8 cellular contexts compared by ENCODE assay signal in genomic region chr15:32844118-32844711, GRCh38.
DNase-seq lines count a peak whose midpoint lies in the region; ATAC-seq and TF ChIP-seq lines count a peak whose summit lies in the region.

No MANE protein-coding gene starts in this region.

- no peaks in the 10 kb centered on the region for H3K4me1 Mint-ChIP-seq in immature natural killer cell

- DNase-seq in cardiac muscle cell (ENCODE audit: low read depth in 1 of 2, low spot score in 1 of 2) (peak; percentile 28 to 68), left cardiac atrium (no peak), PC-3 (peak; percentile 69), fibroblast of mammary gland (ENCODE audit: low read depth) (peak; percentile 72), thyroid gland (no peak), foreskin melanocyte (no peak), immature natural killer cell (no peak)
- DNase-seq in activated CD4-positive, CD25-positive, alpha-beta regulatory T cell treated with anti-CD3 and anti-CD28 coated beads, Interleukin-2, amount 50 U/mL, for 72 hours = no peak

- no peak overlapping the region for H3K4me2 ChIP-seq in PC-3 (ENCODE audit: low read length)

- POLR2A ChIA-PET in PC-3 (lab: Charles Lee; ENCODE audit: unreplicated experiment) = interaction anchor here (0.6 kb wide), 1 partner anchor 184 kb away, joined by 5 read pairs; no protein-coding TSS in a partner anchor

- BruUV-seq in PC-3 (replicated peaks; lab: Mats Ljungman, UMichigan) = no TSS peak

- no peaks in the 10 kb centered on the region for H3K9me2 ChIP-seq in PC-3 (replicated peaks; ENCODE audit: low read length)

- H3K27me3 ChIP-seq in cardiac muscle cell = no peaks in the 10 kb centered on the region
- H3K27me3 ChIP-seq in PC-3 (ENCODE audit: low read length) = no peaks in the 10 kb centered on the region
- H3K27me3 ChIP-seq in thyroid gland = no peaks in the 10 kb centered on the region

- TF ChIP-seq POLR2A in thyroid gland (IDR thresholded peaks at IDR 0.05) = no peak

- ATAC-seq in left cardiac atrium (no peak), PC-3 (peak; percentile 60; the same call in 1 of the 2 replicates)

- no peak overlapping the region for H3K4me3 Mint-ChIP-seq in immature natural killer cell

- H3F3A ChIP-seq in PC-3 (ENCODE audit: low read length, unreplicated experiment) = no peaks in the 10 kb centered on the region

- H3K36me3 ChIP-seq in cardiac muscle cell (no peaks in the 10 kb centered on the region), PC-3 (ENCODE audit: low read depth, low read length) (no peaks in the 10 kb centered on the region), thyroid gland (no peaks in the 10 kb centered on the region)

- H3K27ac Mint-ChIP-seq in immature natural killer cell = no peak overlapping the region

- H4K20me1 ChIP-seq in PC-3 (ENCODE audit: low read length) = no peaks in the 10 kb centered on the region

- intact Hi-C loops in left cardiac atrium (cut with DNase I) (loop anchor here in 1 of 2 donors (10.0 kb wide), 1 partner anchor 111 kb away; no protein-coding TSS in a partner anchor), PC-3 (cut with micrococcal nuclease) (loop anchor here (5.0 kb wide), 1 partner anchor 148 kb away; no protein-coding TSS in a partner anchor), thyroid gland (cut with DNase I) (no loop called here)

- H3K9me3 Mint-ChIP-seq in immature natural killer cell = peaks cover 0 to 4% (median 0%) of the 10 kb centered on the region in 6 donors

- no peaks in the 10 kb centered on the region for H3K79me2 ChIP-seq in PC-3 (ENCODE audit: low read length)

- WGBS in thyroid gland, 2 donors = 78 to 79% methylated on average over 2 of the region's 2 CpGs

- H2AFZ ChIP-seq in PC-3 (ENCODE audit: low read length) = peak overlapping the region; percentile 54; the same call in 1 of the 2 replicates

- H3K27ac ChIP-seq in cardiac muscle cell (no peak overlapping the region), PC-3 (ENCODE audit: low read length) (peak overlapping the region; percentile 37; the same call in 1 of the 2 replicates), thyroid gland (no peak overlapping the region)

- H3K9me3 ChIP-seq in cardiac muscle cell (ENCODE audit: low read depth) (no peaks in the 10 kb centered on the region), PC-3 (ENCODE audit: low read length) (no peaks in the 10 kb centered on the region), thyroid gland (no peaks in the 10 kb centered on the region)

- CTCF ChIA-PET in PC-3 (lab: Charles Lee) = interaction anchor here (0.6 to 2.4 kb wide), 14 partner anchors 10 to 195 kb away, joined by 3 to 20 read pairs (median 5); no protein-coding TSS in a partner anchor

- H3K27me3 Mint-ChIP-seq in immature natural killer cell (ENCODE audit: low read depth in 3 of 3) = peaks cover 0 to 1% (median 0%) of the 10 kb centered on the region in 3 donors

- no peak overlapping the region for H3K4me3 ChIP-seq in cardiac muscle cell
- H3K4me3 ChIP-seq in PC-3 (ENCODE audit: low read length) = no peak overlapping the region
- H3K4me3 ChIP-seq in fibroblast of mammary gland (ENCODE audit: control insufficient read depth, low read depth, low read length) = no peak overlapping the region
- H3K4me3 ChIP-seq in thyroid gland (replicated peaks in 1 of 3) = no peak overlapping the region

- H3K9ac ChIP-seq in PC-3 (ENCODE audit: low read length) = peak overlapping the region; percentile 40

- H3K36me3 Mint-ChIP-seq in immature natural killer cell = no peaks in the 10 kb centered on the region

- TF ChIP-seq CTCF in cardiac muscle cell (IDR thresholded peaks at IDR 0.05; ENCODE audit: low read depth, low read length) = peak; percentile 74
- peak; percentile 73 for TF ChIP-seq CTCF in PC-3 (conservative IDR thresholded peaks at IDR 0.05; ENCODE audit: low read depth, low read length)
- TF ChIP-seq CTCF in fibroblast of mammary gland (conservative IDR thresholded peaks at IDR 0.05; ENCODE audit: control insufficient read depth, insufficient read depth, low read depth, low read length) = peak; percentile 77
- peak in 5 of 6 experiments; percentile 38 to 67 (median 54) for TF ChIP-seq CTCF in thyroid gland (IDR thresholded peaks at IDR 0.05)

- H3K4me1 ChIP-seq in cardiac muscle cell (ENCODE audit: low read depth) (no peaks in the 10 kb centered on the region), PC-3 (ENCODE audit: insufficient read depth, low read length) (peaks cover 32% of the 10 kb centered on the region), thyroid gland (no peaks in the 10 kb centered on the region)

Comparison
In these comparisons a context has a peak if more than half of its experiments do, and no peak if none do; other contexts are left out.
1. DNase-seq: peak in cardiac muscle cell (2 of 2), PC-3 (single experiment) and fibroblast of mammary gland (single experiment); none in left cardiac atrium (single experiment), thyroid gland (0 of 2), foreskin melanocyte (single experiment), immature natural killer cell (0 of 3) and activated CD4-positive, CD25-positive, alpha-beta regulatory T cell treated with anti-CD3 and anti-CD28 coated beads, Interleukin-2, amount 50 U/mL, for 72 hours (single experiment).
2. Peak in every context shown above with its lines, with median percentiles within 50 percentile points of each other: CTCF ChIP-seq.